ENCODE assay signal across 18 cellular contexts in genomic region chr1:26025060-26025459, GRCh38. TPM values are rescaled to one million over a fixed set of nuclear protein-coding genes. Genes with fewer than 3 reads are reported as not detected.
DNase-seq lines count a peak whose midpoint lies in the region; ATAC-seq, FAIRE-seq and TF ChIP-seq lines count a peak whose summit lies in the region.
"Had no signal": no experiment of that assay in that cellular context is flagged by ENCODE, and none has a peak within 500 bp of the region (broad histone marks: within the 10 kb centered on the region; RNA-seq: fewer than 3 reads in every experiment).

No MANE protein-coding gene starts in this region.

- peaks cover 23% of the 10 kb centered on the region for H3K79me2 ChIP-seq in astrocyte (ENCODE audit: insufficient read depth, low read length)

- H3K9me3 Mint-ChIP-seq in astrocyte (ENCODE audit: unreplicated experiment) (no peaks in the 10 kb centered on the region), neural crest cell (no peaks in the 10 kb centered on the region), nephron progenitor cell (no peaks in the 10 kb centered on the region)
- H3K9me3 Mint-ChIP-seq: CD8-positive, alpha-beta memory T cell had no signal

- no peak for FAIRE-seq in astrocyte (lab: Jason Lieb, UNC)
- FAIRE-seq: H1, HTR-8/SVneo had no signal

- ATAC-seq in Right ventricle myocardium superior (ENCODE audit: poor library complexity) (no peak), left ventricle myocardium superior (no peak)

- no peak overlapping the region for H2AFZ ChIP-seq in astrocyte (ENCODE audit: low read depth, low read length)

- H3K36me3 ChIP-seq in astrocyte (ENCODE audit: insufficient read depth, low read length) (no peaks in the 10 kb centered on the region), skeletal muscle tissue (ENCODE audit: control insufficient read depth in 3 of 3, insufficient read depth in 3 of 3, low read length in 3 of 3) (peaks cover 0 to 11% (median 2%) of the 10 kb centered on the region in 3 donors)
- H3K36me3 ChIP-seq: BLaER1, HAP-1 had no signal

- peak overlapping the region; percentile 81 for H3K4me3 Mint-ChIP-seq in astrocyte (ENCODE audit: unreplicated experiment)
- peak overlapping the region; percentile 38 for H3K4me3 Mint-ChIP-seq in neural crest cell
- H3K4me3 Mint-ChIP-seq in nephron progenitor cell: no peak overlapping the region
- H3K4me3 Mint-ChIP-seq: CD8-positive, alpha-beta memory T cell had no signal

- peaks cover 7% of the 10 kb centered on the region for H3K36me3 Mint-ChIP-seq in astrocyte (ENCODE audit: low read depth, unreplicated experiment)
- H3K36me3 Mint-ChIP-seq in neural crest cell (ENCODE audit: low read depth): no peaks in the 10 kb centered on the region
- H3K36me3 Mint-ChIP-seq in nephron progenitor cell (ENCODE audit: low read depth): no peaks in the 10 kb centered on the region
- H3K36me3 Mint-ChIP-seq: CD8-positive, alpha-beta memory T cell had no signal

- no peak overlapping the region for H3K27ac ChIP-seq in astrocyte (ENCODE audit: low read depth, low read length)
- H3K27ac ChIP-seq in skeletal muscle tissue (ENCODE audit: low read depth, low read length): peak overlapping the region; percentile 83
- H3K27ac ChIP-seq: 22Rv1, BLaER1 had no signal

- H3K27ac Mint-ChIP-seq in astrocyte (ENCODE audit: unreplicated experiment) (no peak overlapping the region), neural crest cell (ENCODE audit: unreplicated experiment) (peak overlapping the region; percentile 14), nephron progenitor cell (no peak overlapping the region)
- H3K27ac Mint-ChIP-seq: CD8-positive, alpha-beta memory T cell had no signal

- no peaks in the 10 kb centered on the region for H3K27me3 ChIP-seq in astrocyte (ENCODE audit: insufficient read depth, low read length)
- H3K27me3 ChIP-seq in skeletal muscle tissue (ENCODE audit: control insufficient read depth in 3 of 3, insufficient read depth in 3 of 3, low read length in 3 of 3): no peaks in the 10 kb centered on the region
- H3K27me3 ChIP-seq: BLaER1 had no signal

- intact Hi-C loops in Right ventricle myocardium superior (cut with DNase I) (no loop called here), left ventricle myocardium superior (cut with micrococcal nuclease) (no loop called here)

- H3K9me3 ChIP-seq in astrocyte (ENCODE audit: insufficient read depth, low read depth, low read length) (no peaks in the 10 kb centered on the region), skeletal muscle tissue (ENCODE audit: control insufficient read depth in 3 of 3, low read length in 3 of 3) (no peaks in the 10 kb centered on the region)
- H3K9me3 ChIP-seq: BLaER1, Caco-2, HAP-1 had no signal

- H3K4me3 ChIP-seq in astrocyte (ENCODE audit: insufficient read depth, low read depth, low read length): peak overlapping the region; percentile 60
- peak overlapping the region in 1 of 3 donors; percentile 83 for H3K4me3 ChIP-seq in skeletal muscle tissue (ENCODE audit: low read length in 3 of 3)
- H3K4me3 ChIP-seq: BLaER1, HAP-1 had no signal

- peak overlapping the region; percentile 84 for H3K4me2 ChIP-seq in astrocyte (ENCODE audit: low read length)

- H3K27me3 Mint-ChIP-seq in astrocyte (ENCODE audit: low read depth, unreplicated experiment) (no peaks in the 10 kb centered on the region), neural crest cell (ENCODE audit: low read depth) (no peaks in the 10 kb centered on the region), nephron progenitor cell (ENCODE audit: low read depth, poor library complexity) (peaks cover 3% of the 10 kb centered on the region)

- TF ChIP-seq CTCF in astrocyte (IDR thresholded peaks at IDR 0.05; ENCODE audit: insufficient read depth, low read depth, low read length) (no peak), neural crest cell (conservative IDR thresholded peaks at IDR 0.05) (no peak), nephron progenitor cell (IDR thresholded peaks at IDR 0.05) (no peak)

- H3K9ac ChIP-seq in astrocyte (ENCODE audit: low read length) (no peak overlapping the region), skeletal muscle tissue (ENCODE audit: low read depth in 1 of 3, low read length in 3 of 3) (peak overlapping the region in 1 of 3 donors; percentile 81)
- H3K9ac ChIP-seq: BLaER1 had no signal

- H3K4me1 ChIP-seq in astrocyte (ENCODE audit: insufficient read depth, low read length) (peaks cover 53% of the 10 kb centered on the region), skeletal muscle tissue (ENCODE audit: control insufficient read depth in 3 of 3, insufficient read depth in 3 of 3, low read length in 3 of 3) (peaks cover 35 to 51% (median 46%) of the 10 kb centered on the region in 3 donors)
- H3K4me1 ChIP-seq: Caco-2 had no signal

- peak; percentile 19 for DNase-seq in Right ventricle myocardium superior
- no peak for DNase-seq in left ventricle myocardium superior
- DNase-seq in astrocyte (ENCODE audit: low read depth): no peak
- no peak for DNase-seq in neural crest cell (ENCODE audit: low read depth, low spot score)
- no peak for DNase-seq in nephron progenitor cell
- DNase-seq in DMS53 (lab: John Stamatoyannopoulos, UW): no peak
- DNase-seq in NOMO-1 (lab: John Stamatoyannopoulos, UW; ENCODE audit: unreplicated experiment in 2 of 2): no peak
- DNase-seq: AML-193; Caco-2; CD8-positive, alpha-beta memory T cell; GF-D8 had no signal

- peaks cover 39% of the 10 kb centered on the region for H3K4me1 Mint-ChIP-seq in astrocyte (ENCODE audit: low read depth, unreplicated experiment)
- H3K4me1 Mint-ChIP-seq in neural crest cell: peaks cover 74% of the 10 kb centered on the region
- H3K4me1 Mint-ChIP-seq in nephron progenitor cell: peaks cover 50% of the 10 kb centered on the region

- H4K20me1 ChIP-seq in astrocyte (ENCODE audit: insufficient read depth, low read length): no peaks in the 10 kb centered on the region
- H4K20me1 ChIP-seq: BLaER1 had no signal

RNA-seq across cellular contexts. Expression of gene EXTL1, which starts 3.5 kb away (rescaled TPM):
- total RNA-seq in Right ventricle myocardium superior (11.9 TPM), left ventricle myocardium superior (15.8 TPM), astrocyte (26.4 and 39.9 TPM in 2 replicates), neural crest cell (7.6 and 8.1 TPM in 2 replicates), skeletal muscle tissue (0.52 TPM)
- total RNA-seq: A673; CD8-positive, alpha-beta memory T cell had no signal

RNA-seq across cellular contexts. Expression of gene SLC30A2, which starts 20.9 kb away (rescaled TPM):
- 3.0 TPM for total RNA-seq in Right ventricle myocardium superior
- total RNA-seq in left ventricle myocardium superior: 6.4 TPM
- not detected in 2 replicates for total RNA-seq in astrocyte
- total RNA-seq in neural crest cell: not detected in 2 replicates
- total RNA-seq in skeletal muscle tissue: under 0.01 TPM
- total RNA-seq: A673; CD8-positive, alpha-beta memory T cell had no signal

RNA-seq across cellular contexts. Expression of gene PAFAH2, which starts 27.2 kb away (rescaled TPM):
- total RNA-seq in Right ventricle myocardium superior: 12.1 TPM
- total RNA-seq in left ventricle myocardium superior: 9.8 TPM
- total RNA-seq in astrocyte: 13.6 and 14.1 TPM in 2 replicates
- 10.6 and 10.7 TPM in 2 replicates for total RNA-seq in neural crest cell
- total RNA-seq in skeletal muscle tissue: 33.9 TPM

RNA-seq across cellular contexts. Expression of gene TRIM63, which starts 42.4 kb away (rescaled TPM):
- total RNA-seq in Right ventricle myocardium superior: 229 TPM
- total RNA-seq in left ventricle myocardium superior: 207 TPM
- not detected in 2 replicates for total RNA-seq in astrocyte
- not detected in 2 replicates for total RNA-seq in neural crest cell
- total RNA-seq in skeletal muscle tissue: 30.3 TPM
- total RNA-seq: A673; Caco-2; CD8-positive, alpha-beta memory T cell; H1 had no signal
